In the genomic region with DNA sequence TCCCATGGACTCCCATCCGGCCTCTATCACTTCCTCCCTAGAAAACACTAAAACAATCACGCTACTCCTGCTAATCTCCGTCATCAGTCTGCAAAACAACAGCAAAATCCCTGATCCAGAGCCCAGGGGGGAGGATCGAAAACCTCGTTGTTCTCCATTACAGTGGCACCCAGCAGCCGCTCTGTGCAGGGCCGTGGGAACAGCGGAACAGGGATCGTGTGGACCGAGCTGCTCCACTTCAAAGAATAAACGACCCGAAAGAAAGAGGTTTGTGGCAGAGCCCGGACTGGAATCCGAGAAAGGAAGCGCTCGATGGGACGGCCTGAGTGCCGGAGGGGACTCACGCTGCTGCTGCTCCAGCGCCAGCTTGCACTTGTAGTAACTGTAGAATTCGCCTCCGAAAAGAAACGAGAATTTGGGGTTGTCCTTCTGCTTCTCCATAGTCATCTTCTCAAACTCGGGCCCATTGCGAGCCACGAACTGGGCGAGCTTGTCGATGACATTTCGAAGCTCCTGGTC, we compare ENCODE assay signal across 6 cellular contexts. TPM values are rescaled to one million over a fixed set of nuclear protein-coding genes. Genes with fewer than 3 reads are reported as not detected.
DNase-seq lines count a peak whose midpoint lies in the region; ATAC-seq and TF ChIP-seq lines count a peak whose summit lies in the region.

No MANE protein-coding gene starts in this region.

- CTCF ChIA-PET in WTC11 (lab: Charles Lee), result no interaction called here

- peak; percentile 62 for DNase-seq in activated CD4-positive, alpha-beta T cell treated with anti-CD3 and anti-CD28 coated beads, Interleukin-2, amount 10 ng/mL, durations not matched to agents 24 days and 14 days
- DNase-seq in activated CD4-positive, alpha-beta T cell treated with anti-CD3 and anti-CD28 coated beads, Interleukin-2, amount 50 U/mL, for 48 hours, result no peak
- DNase-seq in WTC11 (ENCODE audit: low spot score) (no peak), left lobe of liver (ENCODE audit: low spot score) (no peak), occipital lobe (lab: John Stamatoyannopoulos, UW) (no peak), NCI-H2029 (lab: John Stamatoyannopoulos, UW) (no peak)

- TF ChIP-seq CTCF in WTC11 (IDR thresholded peaks at IDR 0.05), result no peak

- no peaks in the 10 kb centered on the region for H3K27me3 Mint-ChIP-seq in activated CD4-positive, alpha-beta T cell treated with anti-CD3 and anti-CD28 coated beads, Interleukin-2, amount 10 ng/mL, durations not matched to agents 24 days and 14 days
- no peaks in the 10 kb centered on the region for H3K27me3 Mint-ChIP-seq in WTC11 (ENCODE audit: low read depth)

- peak overlapping the region; percentile 84 for H3K27ac Mint-ChIP-seq in activated CD4-positive, alpha-beta T cell treated with anti-CD3 and anti-CD28 coated beads, Interleukin-2, amount 10 ng/mL, durations not matched to agents 24 days and 14 days
- peak overlapping the region; percentile 91 for H3K27ac Mint-ChIP-seq in WTC11

- peak overlapping the region; percentile 91 for H3K4me3 Mint-ChIP-seq in activated CD4-positive, alpha-beta T cell treated with anti-CD3 and anti-CD28 coated beads, Interleukin-2, amount 10 ng/mL, durations not matched to agents 24 days and 14 days
- peak overlapping the region; percentile 89 for H3K4me3 Mint-ChIP-seq in WTC11

- POLR2A ChIA-PET in WTC11 (lab: Charles Lee), result interaction anchor here (1.0 kb wide), 1 partner anchor 9 kb away, joined by 3 read pairs; no protein-coding TSS in a partner anchor

- H3K36me3 Mint-ChIP-seq in activated CD4-positive, alpha-beta T cell treated with anti-CD3 and anti-CD28 coated beads, Interleukin-2, amount 10 ng/mL, durations not matched to agents 24 days and 14 days (ENCODE audit: low read depth), result peaks cover 55% of the 10 kb centered on the region
- H3K36me3 Mint-ChIP-seq in WTC11, result peaks cover 36% of the 10 kb centered on the region

- H3K4me1 Mint-ChIP-seq in activated CD4-positive, alpha-beta T cell treated with anti-CD3 and anti-CD28 coated beads, Interleukin-2, amount 10 ng/mL, durations not matched to agents 24 days and 14 days, result peaks cover 39% of the 10 kb centered on the region
- peaks cover 17% of the 10 kb centered on the region for H3K4me1 Mint-ChIP-seq in WTC11

- intact Hi-C loops in activated CD4-positive, alpha-beta T cell treated with anti-CD3 and anti-CD28 coated beads, Interleukin-2, amount 10 ng/mL, durations not matched to agents 24 days and 14 days (cut with micrococcal nuclease), result loop anchor here (1.0 to 2.0 kb wide), 5 partner anchors 25 to 87 kb away; partner anchors contain the start of genes C19orf44, CALR3, MED26 and SLC35E1

- ATAC-seq in WTC11 (no peak), left lobe of liver (peak; percentile 3)

- no peaks in the 10 kb centered on the region for H3K9me3 Mint-ChIP-seq in activated CD4-positive, alpha-beta T cell treated with anti-CD3 and anti-CD28 coated beads, Interleukin-2, amount 10 ng/mL, durations not matched to agents 24 days and 14 days
- H3K9me3 Mint-ChIP-seq in WTC11, result no peaks in the 10 kb centered on the region

TF ChIP-seq in WTC11, 78 proteins besides CTCF, POLR2A, EP300 and RAD21:
- no peak for TF ChIP-seq SMAD3 (CRISPR knock-in tag; IDR thresholded peaks at IDR 0.05; ENCODE audit: borderline replicate concordance)
- TF ChIP-seq, protein P1, sequence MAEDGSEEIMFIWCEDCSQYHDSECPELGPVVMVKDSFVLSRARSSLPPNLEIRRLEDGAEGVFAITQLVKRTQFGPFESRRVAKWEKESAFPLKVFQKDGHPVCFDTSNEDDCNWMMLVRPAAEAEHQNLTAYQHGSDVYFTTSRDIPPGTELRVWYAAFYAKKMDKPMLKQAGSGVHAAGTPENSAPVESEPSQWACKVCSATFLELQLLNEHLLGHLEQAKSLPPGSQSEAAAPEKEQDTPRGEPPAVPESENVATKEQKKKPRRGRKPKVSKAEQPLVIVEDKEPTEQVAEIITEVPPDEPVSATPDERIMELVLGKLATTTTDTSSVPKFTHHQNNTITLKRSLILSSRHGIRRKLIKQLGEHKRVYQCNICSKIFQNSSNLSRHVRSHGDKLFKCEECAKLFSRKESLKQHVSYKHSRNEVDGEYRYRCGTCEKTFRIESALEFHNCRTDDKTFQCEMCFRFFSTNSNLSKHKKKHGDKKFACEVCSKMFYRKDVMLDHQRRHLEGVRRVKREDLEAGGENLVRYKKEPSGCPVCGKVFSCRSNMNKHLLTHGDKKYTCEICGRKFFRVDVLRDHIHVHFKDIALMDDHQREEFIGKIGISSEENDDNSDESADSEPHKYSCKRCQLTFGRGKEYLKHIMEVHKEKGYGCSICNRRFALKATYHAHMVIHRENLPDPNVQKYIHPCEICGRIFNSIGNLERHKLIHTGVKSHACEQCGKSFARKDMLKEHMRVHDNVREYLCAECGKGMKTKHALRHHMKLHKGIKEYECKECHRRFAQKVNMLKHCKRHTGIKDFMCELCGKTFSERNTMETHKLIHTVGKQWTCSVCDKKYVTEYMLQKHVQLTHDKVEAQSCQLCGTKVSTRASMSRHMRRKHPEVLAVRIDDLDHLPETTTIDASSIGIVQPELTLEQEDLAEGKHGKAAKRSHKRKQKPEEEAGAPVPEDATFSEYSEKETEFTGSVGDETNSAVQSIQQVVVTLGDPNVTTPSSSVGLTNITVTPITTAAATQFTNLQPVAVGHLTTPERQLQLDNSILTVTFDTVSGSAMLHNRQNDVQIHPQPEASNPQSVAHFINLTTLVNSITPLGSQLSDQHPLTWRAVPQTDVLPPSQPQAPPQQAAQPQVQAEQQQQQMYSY (CRISPR knock-in tag; IDR thresholded peaks at IDR 0.05), result peak; percentile 67

RNA-seq across cellular contexts. Expression of gene CHERP, which starts 0.7 kb away (rescaled TPM):
- 88.6 and 89.8 TPM in 2 replicates for total RNA-seq in activated CD4-positive, alpha-beta T cell treated with anti-CD3 and anti-CD28 coated beads, Interleukin-2, amount 10 ng/mL, durations not matched to agents 24 days and 14 days
- total RNA-seq in WTC11 (2021) (67.4 to 98.7 TPM (median 75.8 TPM) in 3 replicates), left lobe of liver (27.2 TPM), occipital lobe (4.4 TPM)

RNA-seq across cellular contexts. Expression of gene SLC35E1, which starts 30.6 kb away (rescaled TPM):
- total RNA-seq in activated CD4-positive, alpha-beta T cell treated with anti-CD3 and anti-CD28 coated beads, Interleukin-2, amount 10 ng/mL, durations not matched to agents 24 days and 14 days, result 60.2 and 65.0 TPM in 2 replicates
- total RNA-seq in WTC11 (2021), result 27.5 to 28.5 TPM (median 28.0 TPM) in 3 replicates
- 22.9 TPM for total RNA-seq in left lobe of liver
- 25.3 TPM for total RNA-seq in occipital lobe

RNA-seq across cellular contexts. Expression of gene C19orf44, which starts 45.4 kb away (rescaled TPM):
- total RNA-seq in activated CD4-positive, alpha-beta T cell treated with anti-CD3 and anti-CD28 coated beads, Interleukin-2, amount 10 ng/mL, durations not matched to agents 24 days and 14 days, result 4.9 and 5.4 TPM in 2 replicates
- total RNA-seq in WTC11 (2021) (3.4 to 4.8 TPM (median 4.1 TPM) in 3 replicates), left lobe of liver (2.4 TPM), occipital lobe (2.8 TPM)

RNA-seq across cellular contexts. Expression of gene CALR3, which starts 45.6 kb away (rescaled TPM):
- total RNA-seq in activated CD4-positive, alpha-beta T cell treated with anti-CD3 and anti-CD28 coated beads, Interleukin-2, amount 10 ng/mL, durations not matched to agents 24 days and 14 days, result not detected in 2 replicates
- total RNA-seq in WTC11 (2021) (0.21 to 0.87 TPM (median 0.50 TPM) in 3 replicates), left lobe of liver (not detected), occipital lobe (not detected)
